33 cellular contexts compared by ENCODE assay signal in genomic region chr7:149280661-149281507, GRCh38.
"Had no signal": no experiment of that assay in that cellular context is flagged by ENCODE, and none has a peak within 500 bp of the region (broad histone marks: within the 10 kb centered on the region; RNA-seq: fewer than 3 reads in every experiment).

No MANE protein-coding gene starts in this region.

- H3K27me3 Mint-ChIP-seq: activated CD4-positive, alpha-beta memory T cell treated with anti-CD3 and anti-CD28 coated beads, Interleukin-2, amount 10 ng/mL, durations not matched to agents 7 days and 5 days; activated CD4-positive, alpha-beta T cell treated with anti-CD3 and anti-CD28 coated beads for 36 hours; activated CD8-positive, alpha-beta memory T cell treated with anti-CD3 and anti-CD28 coated beads, Interleukin-2, amount 10 ng/mL, durations not matched to agents 7 days and 5 days; activated naive CD4-positive, alpha-beta T cell treated with anti-CD3 and anti-CD28 coated beads, Interleukin-2, amount 50 U/mL, for 24 hours; activated naive CD8-positive, alpha-beta T cell treated with anti-CD3 and anti-CD28 coated beads, Interleukin-2, amount 50 U/mL, for 24 hours had no signal

- H3K4me3 ChIP-seq: Peyer's patch, SJSA1 had no signal

- FAIRE-seq: TTC549 had no signal

- DNase-seq: activated CD4-positive, alpha-beta memory T cell treated with anti-CD3 and anti-CD28 coated beads, Interleukin-2, amount 10 ng/mL, durations not matched to agents 7 days and 5 days; activated CD4-positive, alpha-beta T cell treated with anti-CD3 and anti-CD28 coated beads for 36 hours; activated CD4-positive, alpha-beta T cell treated with anti-CD3 and anti-CD28 coated beads, Interleukin-2, amount 50 U/mL, for 1 hour; activated CD8-positive, alpha-beta memory T cell treated with anti-CD3 and anti-CD28 coated beads for 24 hours; activated CD8-positive, alpha-beta memory T cell treated with anti-CD3 and anti-CD28 coated beads, Interleukin-2, amount 10 ng/mL, durations not matched to agents 7 days and 5 days; activated CD8-positive, alpha-beta memory T cell treated with anti-CD3 and anti-CD28 coated beads, Interleukin-2, amount 50 U/mL, for 48 hours; activated effector memory CD4-positive, alpha-beta T cell treated with Interleukin-2 at 50 U/mL for 16 hours; activated naive CD8-positive, alpha-beta T cell treated with anti-CD3 and anti-CD28 coated beads, Interleukin-2, amount 50 U/mL, for 24 hours; activated T-cell treated with anti-CD3 and anti-CD28 coated beads, Interleukin-2, amount 50 U/mL, for 1 hour; anterior cingulate cortex; brain microvascular endothelial cell; central memory CD4-positive, alpha-beta T cell; NCI-H1092 treated with DMSO at 0.1 percent for 48 hours; NCI-H1417; NCI-H146; NCI-H187; NCI-H2029 treated with DMSO at 0.1 percent for 48 hours; NCI-H2107; NCI-H2171; NCI-H510A; NCI-H526; NCI-H748 treated with DMSO at 0.1 percent for 48 hours; NK-92 treated with Interleukin-12 subunit alpha and Interleukin-12 subunit beta, amount 100 ng/mL, for 24 hours; PC-3; RPMI8226; SHP77 treated with DMSO at 0.1 percent for 48 hours; SK-N-SH had no signal

- H3K27ac ChIP-seq: brain microvascular endothelial cell, Peyer's patch, SJSA1 had no signal

- H3K9me3 Mint-ChIP-seq: activated CD4-positive, alpha-beta memory T cell treated with anti-CD3 and anti-CD28 coated beads, Interleukin-2, amount 10 ng/mL, durations not matched to agents 7 days and 5 days; activated naive CD4-positive, alpha-beta T cell treated with anti-CD3 and anti-CD28 coated beads, Interleukin-2, amount 50 U/mL, for 24 hours; activated naive CD8-positive, alpha-beta T cell treated with anti-CD3 and anti-CD28 coated beads, Interleukin-2, amount 50 U/mL, for 24 hours; T-helper 1 cell treated with Interleukin-12 subunit alpha and Interleukin-12 subunit beta and Interleukin-4 antibody, amounts not matched to agents 30 μg/mL and 1 μg/mL, for 36 hours; T-helper 2 cell treated with Interferon-gamma antibody and Interleukin-4, amounts not matched to agents 5 μg/mL and 100 μg/mL, for 36 hours had no signal

- H3K4me2 ChIP-seq: SK-N-SH had no signal

- H3K27me3 ChIP-seq: brain microvascular endothelial cell, Peyer's patch, SJSA1 had no signal

- H3K9ac ChIP-seq: SK-N-SH had no signal

- H3K9me3 ChIP-seq: Peyer's patch, SK-N-SH had no signal

- H3K4me3 Mint-ChIP-seq: activated CD4-positive, alpha-beta memory T cell treated with anti-CD3 and anti-CD28 coated beads, Interleukin-2, amount 10 ng/mL, durations not matched to agents 7 days and 5 days; activated CD4-positive, alpha-beta T cell treated with anti-CD3 and anti-CD28 coated beads for 36 hours; activated CD8-positive, alpha-beta memory T cell treated with anti-CD3 and anti-CD28 coated beads, Interleukin-2, amount 10 ng/mL, durations not matched to agents 7 days and 5 days; activated naive CD4-positive, alpha-beta T cell treated with anti-CD3 and anti-CD28 coated beads, Interleukin-2, amount 50 U/mL, for 24 hours; activated naive CD8-positive, alpha-beta T cell treated with anti-CD3 and anti-CD28 coated beads, Interleukin-2, amount 50 U/mL, for 24 hours; T-helper 1 cell treated with Interleukin-12 subunit alpha and Interleukin-12 subunit beta and Interleukin-4 antibody, amounts not matched to agents 30 μg/mL and 1 μg/mL, for 36 hours; T-helper 2 cell treated with Interferon-gamma antibody and Interleukin-4, amounts not matched to agents 5 μg/mL and 100 μg/mL, for 36 hours had no signal

- ATAC-seq: activated CD4-positive, alpha-beta T cell treated with anti-CD3 and anti-CD28 coated beads for 36 hours; activated CD8-positive, alpha-beta memory T cell treated with anti-CD3 and anti-CD28 coated beads, Interleukin-2, amount 10 ng/mL, durations not matched to agents 7 days and 5 days; activated naive CD8-positive, alpha-beta T cell treated with anti-CD3 and anti-CD28 coated beads, Interleukin-2, amount 50 U/mL, for 24 hours; PC-3 had no signal

- H3K27ac Mint-ChIP-seq: activated CD4-positive, alpha-beta memory T cell treated with anti-CD3 and anti-CD28 coated beads, Interleukin-2, amount 10 ng/mL, durations not matched to agents 7 days and 5 days; activated CD4-positive, alpha-beta T cell treated with anti-CD3 and anti-CD28 coated beads for 36 hours; activated CD8-positive, alpha-beta memory T cell treated with anti-CD3 and anti-CD28 coated beads, Interleukin-2, amount 10 ng/mL, durations not matched to agents 7 days and 5 days; activated naive CD4-positive, alpha-beta T cell treated with anti-CD3 and anti-CD28 coated beads, Interleukin-2, amount 50 U/mL, for 24 hours; activated naive CD8-positive, alpha-beta T cell treated with anti-CD3 and anti-CD28 coated beads, Interleukin-2, amount 50 U/mL, for 24 hours; T-helper 1 cell treated with Interleukin-12 subunit alpha and Interleukin-12 subunit beta and Interleukin-4 antibody, amounts not matched to agents 30 μg/mL and 1 μg/mL, for 36 hours; T-helper 2 cell treated with Interferon-gamma antibody and Interleukin-4, amounts not matched to agents 5 μg/mL and 100 μg/mL, for 36 hours had no signal
